Comparison of ENCODE assay signal across 8 cellular contexts in genomic region chr1:210233495-210234253, GRCh38. TPM values are rescaled to one million over a fixed set of nuclear protein-coding genes. Genes with fewer than 3 reads are reported as not detected.
DNase-seq lines count a peak whose midpoint lies in the region; ATAC-seq and TF ChIP-seq lines count a peak whose summit lies in the region.

No MANE protein-coding gene starts in this region.

- peaks cover 10% of the 10 kb centered on the region for H3K4me1 ChIP-seq in ovary (ENCODE audit: insufficient read depth)

- ATAC-seq in left cardiac atrium (peak; percentile 36 to 65), GM21825 (IDR thresholded peaks at IDR 0.05; ENCODE audit: unreplicated experiment) (no peak), GM18909 (IDR thresholded peaks at IDR 0.05; ENCODE audit: poor library complexity, unreplicated experiment) (no peak)

- TF ChIP-seq CTCF in ovary (IDR thresholded peaks at IDR 0.05) (no peak), GM20000 (IDR thresholded peaks at IDR 0.05; ENCODE audit: extremely low read depth, missing control alignments) (no peak)

- intact Hi-C loops in left cardiac atrium (cut with DNase I) = no loop called here
- intact Hi-C loops in ovary (cut with DNase I) = no loop called here

- TF ChIP-seq EP300 in ovary (IDR thresholded peaks at IDR 0.05) = no peak

- no peaks in the 10 kb centered on the region for H3K27me3 ChIP-seq in ovary

- no peak for TF ChIP-seq POLR2A in ovary (IDR thresholded peaks at IDR 0.05)

- H3K9me3 ChIP-seq in ovary = no peaks in the 10 kb centered on the region

- H3K4me3 ChIP-seq in ovary = peak overlapping the region; percentile 68

- peak overlapping the region in 1 of 2 donors; percentile 76 for H3K27ac ChIP-seq in ovary

- DNase-seq in EH (ENCODE audit: low read depth) (peak; percentile 66), NCI-H2107 (lab: John Stamatoyannopoulos, UW) (peak; percentile 19), amniotic stem cell (lab: John Stamatoyannopoulos, UW) (peak; percentile 46), left cardiac atrium (peak; percentile 48), ovary (peak; percentile 33 to 68 (median 49)), GM20000 (ENCODE audit: low spot score) (no peak)

- WGBS in ovary, 3 donors = 1 to 3% (median 2%) methylated on average over 52 to 56 of the region's 56 CpGs

- H3K36me3 ChIP-seq in ovary = no peaks in the 10 kb centered on the region

RNA-seq across cellular contexts. Expression of gene SERTAD4, which starts 1.1 kb away (rescaled TPM):
- total RNA-seq in left cardiac atrium (1 to 10 TPM; 5.2 to 7.0 TPM), ovary (1 to 10 TPM; 1.8 to 4.2 (median 2.1) TPM)
- polyA plus RNA-seq in ovary = 1 to 10 TPM; 2.1 to 6.5 TPM

Comparison
In these comparisons a context has a peak if more than half of its experiments do, and no peak if none do; other contexts are left out.
1. ATAC-seq: peak in left cardiac atrium (2 of 2); none in GM21825 (single experiment) and GM18909 (single experiment).